Comparison of ENCODE assay signal across 8 cellular contexts in genomic region chrY:19580990-19581389, GRCh38.
DNase-seq lines count a peak whose midpoint lies in the region; ATAC-seq and TF ChIP-seq lines count a peak whose summit lies in the region.
"Not testable (repeated sequence)": the region's sequence is repeated elsewhere in the genome, so short reads cannot be mapped to it uniquely, and the experiment has no call there.

No MANE protein-coding gene starts in this region.

- H3K27me3 Mint-ChIP-seq in activated CD4-positive, alpha-beta T cell treated with anti-CD3 and anti-CD28 coated beads, Interleukin-2, amount 10 ng/mL, durations not matched to agents 24 days and 14 days; activated T-helper 17 cell treated with anti-CD3 and anti-CD28 coated beads, Interleukin-2, amount 50 U/mL, for 72 hours; activated naive CD4-positive, alpha-beta T cell treated with anti-CD3 and anti-CD28 coated beads, Interleukin-2, amount 50 U/mL, for 24 hours; activated naive CD8-positive, alpha-beta T cell treated with anti-CD3 and anti-CD28 coated beads, Interleukin-2, amount 50 U/mL, for 24 hours: not testable (repeated sequence)

- H3K4me3 Mint-ChIP-seq in activated CD4-positive, alpha-beta T cell treated with anti-CD3 and anti-CD28 coated beads, Interleukin-2, amount 10 ng/mL, durations not matched to agents 24 days and 14 days; activated naive CD4-positive, alpha-beta T cell treated with anti-CD3 and anti-CD28 coated beads, Interleukin-2, amount 50 U/mL, for 24 hours; activated naive CD8-positive, alpha-beta T cell treated with anti-CD3 and anti-CD28 coated beads, Interleukin-2, amount 50 U/mL, for 24 hours; stimulated activated effector memory CD8-positive, alpha-beta T cell treated with anti-CD3 and anti-CD28 coated beads, Interleukin-12 subunit alpha, Interleukin-12 subunit beta, amount 100 ng/mL, for 72 hours: not testable (repeated sequence)
- peak overlapping the region; percentile 41 for H3K4me3 Mint-ChIP-seq in activated T-helper 17 cell treated with anti-CD3 and anti-CD28 coated beads, Interleukin-2, amount 50 U/mL, for 72 hours

- H3K36me3 ChIP-seq in KOPT-K1 (ENCODE audit: insufficient read depth, low read length): peaks cover 40% of the 10 kb centered on the region
- peaks cover 49% of the 10 kb centered on the region for H3K36me3 ChIP-seq in OCI-LY7 (ENCODE audit: insufficient read depth, low read length)

- H3K36me3 Mint-ChIP-seq in activated CD4-positive, alpha-beta T cell treated with anti-CD3 and anti-CD28 coated beads, Interleukin-2, amount 10 ng/mL, durations not matched to agents 24 days and 14 days (ENCODE audit: low read depth): peaks cover 34% of the 10 kb centered on the region
- H3K36me3 Mint-ChIP-seq in activated T-helper 17 cell treated with anti-CD3 and anti-CD28 coated beads, Interleukin-2, amount 50 U/mL, for 72 hours (ENCODE audit: low read depth): peaks cover 14% of the 10 kb centered on the region
- peaks cover 12% of the 10 kb centered on the region for H3K36me3 Mint-ChIP-seq in activated naive CD4-positive, alpha-beta T cell treated with anti-CD3 and anti-CD28 coated beads, Interleukin-2, amount 50 U/mL, for 24 hours
- peaks cover 24% of the 10 kb centered on the region for H3K36me3 Mint-ChIP-seq in activated naive CD8-positive, alpha-beta T cell treated with anti-CD3 and anti-CD28 coated beads, Interleukin-2, amount 50 U/mL, for 24 hours (ENCODE audit: low read depth)
- not testable (repeated sequence) for H3K36me3 Mint-ChIP-seq in stimulated activated effector memory CD8-positive, alpha-beta T cell treated with anti-CD3 and anti-CD28 coated beads, Interleukin-12 subunit alpha, Interleukin-12 subunit beta, amount 100 ng/mL, for 72 hours

- ATAC-seq in activated T-helper 17 cell treated with anti-CD3 and anti-CD28 coated beads, Interleukin-2, amount 50 U/mL, for 72 hours (replicated peaks); activated naive CD8-positive, alpha-beta T cell treated with anti-CD3 and anti-CD28 coated beads, Interleukin-2, amount 50 U/mL, for 24 hours; stimulated activated effector memory CD8-positive, alpha-beta T cell treated with anti-CD3 and anti-CD28 coated beads, Interleukin-12 subunit alpha, Interleukin-12 subunit beta, amount 100 ng/mL, for 72 hours: not testable (repeated sequence)

- CTCF ChIA-PET in OCI-LY7 (lab: Charles Lee; ENCODE audit: unreplicated experiment): not testable (repeated sequence)

- H2AFZ ChIP-seq in OCI-LY7 (ENCODE audit: low read length): not testable (repeated sequence)

- H3K9me3 Mint-ChIP-seq in activated CD4-positive, alpha-beta T cell treated with anti-CD3 and anti-CD28 coated beads, Interleukin-2, amount 10 ng/mL, durations not matched to agents 24 days and 14 days; activated T-helper 17 cell treated with anti-CD3 and anti-CD28 coated beads, Interleukin-2, amount 50 U/mL, for 72 hours; activated naive CD4-positive, alpha-beta T cell treated with anti-CD3 and anti-CD28 coated beads, Interleukin-2, amount 50 U/mL, for 24 hours; activated naive CD8-positive, alpha-beta T cell treated with anti-CD3 and anti-CD28 coated beads, Interleukin-2, amount 50 U/mL, for 24 hours; stimulated activated effector memory CD8-positive, alpha-beta T cell treated with anti-CD3 and anti-CD28 coated beads, Interleukin-12 subunit alpha, Interleukin-12 subunit beta, amount 100 ng/mL, for 72 hours: not testable (repeated sequence)

- DNase-seq in EH (ENCODE audit: low read depth): peak; percentile 24
- not testable (repeated sequence) for DNase-seq in OCI-LY7 (ENCODE audit: low spot score); activated naive CD8-positive, alpha-beta T cell treated with anti-CD3 and anti-CD28 coated beads, Interleukin-2, amount 50 U/mL, for 24 hours; stimulated activated effector memory CD8-positive, alpha-beta T cell treated with anti-CD3 and anti-CD28 coated beads, Interleukin-12 subunit alpha, Interleukin-12 subunit beta, amount 100 ng/mL, for 72 hours (ENCODE audit: low spot score in 2 of 2)
- DNase-seq in activated CD4-positive, alpha-beta T cell treated with anti-CD3 and anti-CD28 coated beads, Interleukin-2, amount 10 ng/mL, durations not matched to agents 24 days and 14 days: peak; percentile 54

- peak overlapping the region; percentile 36 for H3K4me2 ChIP-seq in OCI-LY7 (ENCODE audit: low read length)

- H4K20me1 ChIP-seq in OCI-LY7 (ENCODE audit: insufficient read depth, low read length): not testable (repeated sequence)

- intact Hi-C loops in OCI-LY7 (cut with micrococcal nuclease; ENCODE audit: unreplicated experiment): not testable (repeated sequence)
- intact Hi-C loops in activated CD4-positive, alpha-beta T cell treated with anti-CD3 and anti-CD28 coated beads, Interleukin-2, amount 10 ng/mL, durations not matched to agents 24 days and 14 days (cut with micrococcal nuclease): loop anchor here (1.0 kb wide), 1 partner anchor 13 kb away; no protein-coding TSS in a partner anchor

- POLR2A ChIA-PET in OCI-LY7 (lab: Charles Lee): interaction anchor here (0.6 kb wide), 1 partner anchor 191 kb away, joined by 4 read pairs; no protein-coding TSS in a partner anchor

- H3K4me1 Mint-ChIP-seq in activated CD4-positive, alpha-beta T cell treated with anti-CD3 and anti-CD28 coated beads, Interleukin-2, amount 10 ng/mL, durations not matched to agents 24 days and 14 days: peaks cover 22% of the 10 kb centered on the region
- H3K4me1 Mint-ChIP-seq in activated T-helper 17 cell treated with anti-CD3 and anti-CD28 coated beads, Interleukin-2, amount 50 U/mL, for 72 hours: peaks cover 18% of the 10 kb centered on the region
- peaks cover 51% of the 10 kb centered on the region for H3K4me1 Mint-ChIP-seq in activated naive CD4-positive, alpha-beta T cell treated with anti-CD3 and anti-CD28 coated beads, Interleukin-2, amount 50 U/mL, for 24 hours
- peaks cover 61% of the 10 kb centered on the region for H3K4me1 Mint-ChIP-seq in activated naive CD8-positive, alpha-beta T cell treated with anti-CD3 and anti-CD28 coated beads, Interleukin-2, amount 50 U/mL, for 24 hours
- H3K4me1 Mint-ChIP-seq in stimulated activated effector memory CD8-positive, alpha-beta T cell treated with anti-CD3 and anti-CD28 coated beads, Interleukin-12 subunit alpha, Interleukin-12 subunit beta, amount 100 ng/mL, for 72 hours: peaks cover 32% of the 10 kb centered on the region

- H3K27ac ChIP-seq in KOPT-K1 (ENCODE audit: low read depth, low read length, poor library complexity, severe bottlenecking) (peak overlapping the region; percentile 93), OCI-LY7 (ENCODE audit: low read depth, low read length, poor library complexity, severe bottlenecking) (peak overlapping the region; percentile 49)

- peak overlapping the region; percentile 47 for H3K27ac Mint-ChIP-seq in activated CD4-positive, alpha-beta T cell treated with anti-CD3 and anti-CD28 coated beads, Interleukin-2, amount 10 ng/mL, durations not matched to agents 24 days and 14 days
- H3K27ac Mint-ChIP-seq in activated T-helper 17 cell treated with anti-CD3 and anti-CD28 coated beads, Interleukin-2, amount 50 U/mL, for 72 hours: not testable (repeated sequence)
- peak overlapping the region; percentile 82 for H3K27ac Mint-ChIP-seq in activated naive CD4-positive, alpha-beta T cell treated with anti-CD3 and anti-CD28 coated beads, Interleukin-2, amount 50 U/mL, for 24 hours
- H3K27ac Mint-ChIP-seq in activated naive CD8-positive, alpha-beta T cell treated with anti-CD3 and anti-CD28 coated beads, Interleukin-2, amount 50 U/mL, for 24 hours: peak overlapping the region; percentile 14
- H3K27ac Mint-ChIP-seq in stimulated activated effector memory CD8-positive, alpha-beta T cell treated with anti-CD3 and anti-CD28 coated beads, Interleukin-12 subunit alpha, Interleukin-12 subunit beta, amount 100 ng/mL, for 72 hours: peak overlapping the region; percentile 52

- H3K9me2 ChIP-seq in OCI-LY7 (ENCODE audit: insufficient read depth, low read length): not testable (repeated sequence)

- H3K4me1 ChIP-seq in OCI-LY7 (ENCODE audit: insufficient read depth, low read length, poor library complexity, severe bottlenecking): peaks cover 40% of the 10 kb centered on the region

- H3K9me3 ChIP-seq in KOPT-K1 (ENCODE audit: insufficient read depth, low read length, poor library complexity, severe bottlenecking); OCI-LY7 (ENCODE audit: low read length): not testable (repeated sequence)

- not testable (repeated sequence) for TF ChIP-seq CTCF in OCI-LY7 (conservative IDR thresholded peaks at IDR 0.05; ENCODE audit: low read length)

- BruUV-seq in OCI-LY7 (replicated peaks; lab: Mats Ljungman, UMichigan): not testable (repeated sequence)

- H3K79me2 ChIP-seq in OCI-LY7 (ENCODE audit: insufficient read depth, low read depth, low read length): peaks cover 80% of the 10 kb centered on the region

- H3K4me3 ChIP-seq in OCI-LY7 (ENCODE audit: low read depth, low read length, poor library complexity, severe bottlenecking): not testable (repeated sequence)
